8 cellular contexts compared by ENCODE assay signal in the genomic region with DNA sequence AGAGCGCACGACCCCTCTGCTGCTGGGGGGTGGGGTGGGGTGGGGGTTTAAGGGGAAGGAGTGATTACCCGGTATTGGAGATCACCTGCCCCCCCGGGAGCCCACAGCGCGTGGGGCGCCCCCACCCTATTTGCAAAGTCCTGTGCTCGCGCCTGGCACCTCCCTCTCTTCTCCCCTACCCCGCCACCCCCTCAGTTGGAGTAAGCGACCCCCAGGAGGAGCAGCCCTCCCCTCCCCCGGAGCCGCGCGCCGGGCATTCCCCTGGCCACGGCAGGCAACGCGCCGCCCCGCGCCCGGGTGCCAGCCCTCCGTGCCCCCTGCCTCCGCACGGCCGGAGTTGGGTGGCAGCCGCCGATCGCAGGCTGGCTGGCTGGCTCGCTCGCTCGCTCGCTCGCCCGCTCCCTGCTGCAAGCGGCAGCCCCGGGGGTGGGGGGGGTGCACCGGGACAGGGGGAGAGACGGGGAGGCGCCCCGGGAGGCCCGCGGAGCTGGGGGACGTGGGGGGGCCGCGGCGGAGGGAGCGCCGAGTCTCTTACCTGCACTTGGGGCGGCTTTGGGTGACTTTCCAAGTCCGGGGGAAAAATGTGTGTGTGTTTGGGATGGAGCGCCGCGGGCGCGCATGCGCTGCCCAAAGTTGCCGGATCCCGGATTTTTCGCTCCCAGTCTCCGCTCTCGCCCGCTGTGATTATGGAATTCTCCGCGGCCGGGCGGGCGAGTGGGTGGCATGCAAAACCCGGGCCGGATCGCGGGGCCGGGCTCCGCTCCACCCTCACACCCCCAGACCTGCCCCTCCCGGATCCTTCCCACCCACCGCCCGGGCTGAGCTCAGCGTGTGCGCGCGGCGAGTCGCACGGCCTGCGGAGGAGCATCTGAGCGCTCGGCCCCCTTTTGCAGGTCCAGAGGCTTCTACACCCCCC.
DNase-seq lines count a peak whose midpoint lies in the region; ATAC-seq lines count a peak whose summit lies in the region.

A gene with protein sequence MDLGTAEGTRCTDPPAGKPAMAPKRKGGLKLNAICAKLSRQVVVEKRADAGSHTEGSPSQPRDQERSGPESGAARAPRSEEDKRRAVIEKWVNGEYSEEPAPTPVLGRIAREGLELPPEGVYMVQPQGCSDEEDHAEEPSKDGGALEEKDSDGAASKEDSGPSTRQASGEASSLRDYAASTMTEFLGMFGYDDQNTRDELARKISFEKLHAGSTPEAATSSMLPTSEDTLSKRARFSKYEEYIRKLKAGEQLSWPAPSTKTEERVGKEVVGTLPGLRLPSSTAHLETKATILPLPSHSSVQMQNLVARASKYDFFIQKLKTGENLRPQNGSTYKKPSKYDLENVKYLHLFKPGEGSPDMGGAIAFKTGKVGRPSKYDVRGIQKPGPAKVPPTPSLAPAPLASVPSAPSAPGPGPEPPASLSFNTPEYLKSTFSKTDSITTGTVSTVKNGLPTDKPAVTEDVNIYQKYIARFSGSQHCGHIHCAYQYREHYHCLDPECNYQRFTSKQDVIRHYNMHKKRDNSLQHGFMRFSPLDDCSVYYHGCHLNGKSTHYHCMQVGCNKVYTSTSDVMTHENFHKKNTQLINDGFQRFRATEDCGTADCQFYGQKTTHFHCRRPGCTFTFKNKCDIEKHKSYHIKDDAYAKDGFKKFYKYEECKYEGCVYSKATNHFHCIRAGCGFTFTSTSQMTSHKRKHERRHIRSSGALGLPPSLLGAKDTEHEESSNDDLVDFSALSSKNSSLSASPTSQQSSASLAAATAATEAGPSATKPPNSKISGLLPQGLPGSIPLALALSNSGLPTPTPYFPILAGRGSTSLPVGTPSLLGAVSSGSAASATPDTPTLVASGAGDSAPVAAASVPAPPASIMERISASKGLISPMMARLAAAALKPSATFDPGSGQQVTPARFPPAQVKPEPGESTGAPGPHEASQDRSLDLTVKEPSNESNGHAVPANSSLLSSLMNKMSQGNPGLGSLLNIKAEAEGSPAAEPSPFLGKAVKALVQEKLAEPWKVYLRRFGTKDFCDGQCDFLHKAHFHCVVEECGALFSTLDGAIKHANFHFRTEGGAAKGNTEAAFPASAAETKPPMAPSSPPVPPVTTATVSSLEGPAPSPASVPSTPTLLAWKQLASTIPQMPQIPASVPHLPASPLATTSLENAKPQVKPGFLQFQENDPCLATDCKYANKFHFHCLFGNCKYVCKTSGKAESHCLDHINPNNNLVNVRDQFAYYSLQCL (N-terminal part only) (minus strand): TSS at position 618 of the 916 bp plus-strand sequence. CDS start 102,757 bp downstream, outside the sequence.

- peak; percentile 25 for DNase-seq in activated effector memory CD4-positive, alpha-beta T cell treated with anti-CD3 and anti-CD28 coated beads, Interleukin-2, amount 50 U/mL, for 16 hours
- no peak for DNase-seq in activated effector memory CD4-positive, alpha-beta T cell treated with Interleukin-2 at 50 U/mL for 16 hours
- DNase-seq in NCI-H345 treated with DMSO at 0.1 percent for 48 hours (lab: John Stamatoyannopoulos, UW; ENCODE audit: unreplicated experiment) (peak; percentile 85), astrocyte of the hippocampus (ENCODE audit: low read depth, low spot score) (peak; percentile 96), hepatic stellate cell (ENCODE audit: low spot score) (peak; percentile 99), posterior cingulate gyrus (peak; percentile 61 to 96 (median 74))

- no peak for ATAC-seq in HG02981 (IDR thresholded peaks at IDR 0.05; ENCODE audit: unreplicated experiment)
- no peak for ATAC-seq in GM21528 (IDR thresholded peaks at IDR 0.05; ENCODE audit: low FRiP score, unreplicated experiment)

- intact Hi-C loops in posterior cingulate gyrus (cut with DNase I): no loop called here
